In genomic region chrX:16042980-16043379, GRCh38 we compare ENCODE assay signal across 27 cellular contexts.
"Had no signal": no experiment of that assay in that cellular context is flagged by ENCODE, and none has a peak within 500 bp of the region (broad histone marks: within the 10 kb centered on the region; RNA-seq: fewer than 3 reads in every experiment).

No MANE protein-coding gene starts in this region.

- H3K36me3 ChIP-seq: esophagus squamous epithelium, ovary, spleen, thoracic aorta, tibial nerve, upper lobe of right lung, uterus had no signal

- DNase-seq: dermis blood vessel endothelial cell; effector memory CD4-positive, alpha-beta T cell; erythroblast; esophagus squamous epithelium; foreskin melanocyte; glutamatergic neuron; hypothalamus; natural killer cell; occipital lobe; ovary; posterior cingulate gyrus; psoas muscle; right cardiac atrium; spleen; stimulated activated CD4-positive, alpha-beta T cell treated with anti-CD3 and anti-CD28 coated beads, Interleukin-4, amount 100 ng/mL, for 4 hours; stimulated activated naive CD8-positive, alpha-beta T cell treated with anti-CD3 and anti-CD28 coated beads, Interleukin-15, Interleukin-2, amounts not matched to agents 100 U/mL and 50 U/mL, for 24 hours; upper lobe of right lung; uterus had no signal

- H3K27me3 Mint-ChIP-seq: memory B cell; stimulated activated memory B cell treated with anti-CD40 and anti-IgM and Interleukin-4, amounts not matched to agents 10 μg/mL and 1 μg/mL and 100 μg/mL, for 72 hours had no signal

- H3K4me3 ChIP-seq: coronary artery, esophagus squamous epithelium, lung, ovary, psoas muscle, skin epidermis, spleen, thoracic aorta, tibial nerve, upper lobe of right lung, uterus had no signal

- FAIRE-seq: endometrium, keratinocyte had no signal

- H3K36me3 Mint-ChIP-seq: memory B cell; natural killer cell; stimulated activated memory B cell treated with anti-CD40 and anti-IgM and Interleukin-4, amounts not matched to agents 10 μg/mL and 1 μg/mL and 100 μg/mL, for 72 hours had no signal

- H3K27ac Mint-ChIP-seq: memory B cell; natural killer cell; stimulated activated memory B cell treated with anti-CD40 and anti-IgM and Interleukin-4, amounts not matched to agents 10 μg/mL and 1 μg/mL and 100 μg/mL, for 72 hours had no signal

- H3K4me1 ChIP-seq: esophagus squamous epithelium, psoas muscle, tibial nerve, upper lobe of right lung, uterus had no signal

- H3K4me1 Mint-ChIP-seq: natural killer cell had no signal

- H3K9me3 Mint-ChIP-seq: memory B cell; natural killer cell; stimulated activated memory B cell treated with anti-CD40 and anti-IgM and Interleukin-4, amounts not matched to agents 10 μg/mL and 1 μg/mL and 100 μg/mL, for 72 hours had no signal

- H3K4me3 Mint-ChIP-seq: memory B cell; natural killer cell; stimulated activated memory B cell treated with anti-CD40 and anti-IgM and Interleukin-4, amounts not matched to agents 10 μg/mL and 1 μg/mL and 100 μg/mL, for 72 hours had no signal

- H3K9me3 ChIP-seq: esophagus squamous epithelium, ovary, psoas muscle, spleen, thoracic aorta, tibial nerve, upper lobe of right lung, uterus had no signal

- H3K27ac ChIP-seq: coronary artery, esophagus squamous epithelium, ovary, psoas muscle, skin epidermis, spleen, thoracic aorta, tibial nerve, upper lobe of right lung, uterus had no signal

- H3K27me3 ChIP-seq: esophagus squamous epithelium, ovary, spleen, tibial nerve, upper lobe of right lung, uterus had no signal

- ATAC-seq: natural killer cell; psoas muscle; right cardiac atrium; stimulated activated memory B cell treated with anti-CD40 and anti-IgM and Interleukin-4, amounts not matched to agents 10 μg/mL and 1 μg/mL and 100 μg/mL, for 72 hours; stimulated activated naive CD8-positive, alpha-beta T cell treated with anti-CD3 and anti-CD28 coated beads, Interleukin-15, Interleukin-2, amounts not matched to agents 100 U/mL and 50 U/mL, for 24 hours; upper lobe of right lung had no signal
